Comparison of ENCODE assay signal across 22 cellular contexts in the genomic region with DNA sequence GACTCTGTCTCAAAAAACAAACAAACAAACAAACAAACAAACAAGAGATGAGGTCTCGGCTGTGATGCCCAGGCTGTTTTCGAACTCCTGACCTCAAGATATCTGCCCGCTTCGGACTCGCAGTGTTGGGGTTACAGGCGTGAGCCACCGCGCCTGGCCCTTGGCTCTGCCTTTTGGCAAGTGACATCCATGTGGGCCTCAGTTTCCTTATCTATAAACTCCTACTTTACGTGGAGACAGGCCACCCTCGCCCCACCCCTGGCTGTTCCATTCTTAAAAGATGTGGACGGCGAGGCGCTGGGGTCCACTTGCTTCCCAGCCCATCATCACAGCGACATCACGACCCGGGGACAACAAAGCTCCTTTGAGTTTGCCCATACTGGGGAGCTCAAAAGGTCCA. TPM values are rescaled to one million over a fixed set of nuclear protein-coding genes. Genes with fewer than 3 reads are reported as not detected.
DNase-seq lines count a peak whose midpoint lies in the region; ATAC-seq and TF ChIP-seq lines count a peak whose summit lies in the region.
"Had no signal": no experiment of that assay in that cellular context is flagged by ENCODE, and none has a peak within 500 bp of the region (broad histone marks: within the 10 kb centered on the region; RNA-seq: fewer than 3 reads in every experiment).

No MANE protein-coding gene starts in this region.

- H2AFZ ChIP-seq in Karpas-422 (ENCODE audit: low read length) = no peak overlapping the region

- peaks cover 26% of the 10 kb centered on the region for H3K79me2 ChIP-seq in Karpas-422 (ENCODE audit: low read length)

- no peaks in the 10 kb centered on the region for H4K20me1 ChIP-seq in Karpas-422 (ENCODE audit: insufficient read depth, low read depth, low read length)

- H3K27ac ChIP-seq in heart right ventricle = peak overlapping the region in 1 of 10 donors; percentile 20
- no peak overlapping the region for H3K27ac ChIP-seq in psoas muscle
- no peak overlapping the region for H3K27ac ChIP-seq in Karpas-422 (ENCODE audit: low read length)
- H3K27ac ChIP-seq: foreskin keratinocyte had no signal

- H3K36me3 ChIP-seq in heart right ventricle (peaks cover 0 to 5% (median 0%) of the 10 kb centered on the region in 9 donors), psoas muscle (ENCODE audit: insufficient read depth in 1 of 2, low read depth in 1 of 2) (no peaks in the 10 kb centered on the region), Karpas-422 (ENCODE audit: insufficient read depth, low read length) (peaks cover 2% of the 10 kb centered on the region; the same call in 1 of the 2 replicates)

- no peaks in the 10 kb centered on the region for H3K9me2 ChIP-seq in Karpas-422 (replicated peaks; ENCODE audit: insufficient read depth, low read length)

- H3K4me2 ChIP-seq in Karpas-422 (ENCODE audit: low read depth, low read length, poor library complexity, severe bottlenecking) = no peak overlapping the region

- 77 to 86% methylated on average over 16 of the region's 16 CpGs for WGBS in heart right ventricle, 2 donors
- 82 to 86% (median 85%) methylated on average over 16 of the region's 16 CpGs for WGBS in psoas muscle, 3 donors

- ATAC-seq in heart right ventricle (no peak), Right ventricle myocardium superior (ENCODE audit: poor library complexity) (no peak), psoas muscle (no peak), HG03520 (IDR thresholded peaks at IDR 0.05; ENCODE audit: unreplicated experiment) (no peak)
- ATAC-seq: activated CD8-positive, alpha-beta T cell treated with anti-CD3 and anti-CD28 coated beads for 36 hours; foreskin keratinocyte; natural killer cell treated with Interleukin-12 subunit alpha and Interleukin-12 subunit beta and Interleukin-15 and Interleukin-18, amount 100 ng/mL, for 72 hours had no signal

- DNase-seq in heart right ventricle (no peak), Right ventricle myocardium superior (no peak), fibroblast of mammary gland (ENCODE audit: low read depth) (no peak), psoas muscle (no peak), NCI-H187 treated with DMSO at 0.1 percent for 48 hours (lab: John Stamatoyannopoulos, UW) (no peak), Karpas-422 (no peak), germinal center (ENCODE audit: low spot score) (no peak)
- DNase-seq: activated B cell treated with CpG ODN at 0.5 μM for 24 hours; activated CD8-positive, alpha-beta T cell treated with anti-CD3 and anti-CD28 coated beads for 36 hours; DMS153; Kasumi-1; kidney glomerular epithelial cell; mesendoderm; NCI-H1092; NCI-H2081; stimulated activated CD4-positive, alpha-beta T cell treated with anti-CD3 and anti-CD28 coated beads, Interleukin-4, amount 100 ng/mL, for 4 hours; T1000 had no signal

- peak overlapping the region in 9 of 10 donors; percentile 16 to 43 (median 33) for H3K4me3 ChIP-seq in heart right ventricle
- peak overlapping the region; percentile 12 for H3K4me3 ChIP-seq in fibroblast of mammary gland (ENCODE audit: control insufficient read depth, low read depth, low read length)
- H3K4me3 ChIP-seq in psoas muscle = peak overlapping the region; percentile 57
- no peak overlapping the region for H3K4me3 ChIP-seq in Karpas-422 (ENCODE audit: low read length)

- intact Hi-C loops in heart right ventricle (cut with DNase I) (no loop called here), Right ventricle myocardium superior (cut with DNase I) (no loop called here), psoas muscle (cut with DNase I) (no loop called here)

- no peaks in the 10 kb centered on the region for H3K27me3 ChIP-seq in heart right ventricle
- H3K27me3 ChIP-seq in psoas muscle (ENCODE audit: insufficient read depth in 3 of 3, low read length in 2 of 3) = no peaks in the 10 kb centered on the region
- no peaks in the 10 kb centered on the region for H3K27me3 ChIP-seq in Karpas-422 (ENCODE audit: low read length)
- H3K27me3 ChIP-seq: foreskin keratinocyte had no signal

- TF ChIP-seq CTCF in heart right ventricle (IDR thresholded peaks at IDR 0.05) = no peak
- TF ChIP-seq CTCF in fibroblast of mammary gland (conservative IDR thresholded peaks at IDR 0.05; ENCODE audit: control insufficient read depth, insufficient read depth, low read depth, low read length) = no peak
- no peak for TF ChIP-seq CTCF in psoas muscle (IDR thresholded peaks at IDR 0.05)

- H3K9me3 ChIP-seq in heart right ventricle (peaks cover 0 to 12% (median 0%) of the 10 kb centered on the region in 11 donors), psoas muscle (no peaks in the 10 kb centered on the region), Karpas-422 (ENCODE audit: low read length) (no peaks in the 10 kb centered on the region)

- no peak overlapping the region for H3K9ac ChIP-seq in Karpas-422 (ENCODE audit: low read length)

- H3K4me1 ChIP-seq in heart right ventricle (peaks cover 5 to 36% (median 27%) of the 10 kb centered on the region in 9 donors), psoas muscle (peaks cover 16% of the 10 kb centered on the region), Karpas-422 (ENCODE audit: low read length) (peaks cover 19% of the 10 kb centered on the region)

RNA-seq across cellular contexts. Expression of a gene that starts 1.7 kb away (rescaled TPM):
- total RNA-seq in heart right ventricle = 1 to 10 TPM in 1 of 10 donors, under 1 TPM in 8, not detected in 1; 0.23 to 1.2 (median 0.45) TPM
- polyA plus RNA-seq in heart right ventricle = under 1 TPM; 0.29 to 0.49 TPM
- total RNA-seq in Right ventricle myocardium superior = 0.67 TPM
- 1 to 10 TPM in 1 of 4 donors, under 1 TPM in 2, not detected in 1; 0.50 to 1.9 (median 0.62) TPM for total RNA-seq in psoas muscle
- polyA plus RNA-seq in psoas muscle = 1 to 10 TPM in 2 of 3 donors, under 1 TPM in 1; 0.37 to 3.2 (median 1.4) TPM
- total RNA-seq in Karpas-422 (2014; rRNA removed; shearing (Covaris generic); ENCODE audit: low replicate concordance) = 5.0 and 10.8 TPM in 2 replicates

RNA-seq across cellular contexts. Expression of a gene that starts 2.4 kb away (rescaled TPM):
- 1,000 to 10,000 TPM in 9 of 10 donors, 100 to 1,000 TPM in 1; 856 to 1,274 (median 1,129) TPM for total RNA-seq in heart right ventricle
- polyA plus RNA-seq in heart right ventricle = 1,000 to 10,000 TPM; 1,172 to 1,278 TPM
- total RNA-seq in Right ventricle myocardium superior = 1,367 TPM
- 100 to 1,000 TPM; 438 to 648 (median 574) TPM for total RNA-seq in psoas muscle
- polyA plus RNA-seq in psoas muscle = 100 to 1,000 TPM; 274 to 597 (median 487) TPM
- 255 and 557 TPM in 2 replicates for total RNA-seq in Karpas-422 (2014; rRNA removed; shearing (Covaris generic); ENCODE audit: low replicate concordance)

RNA-seq across cellular contexts. Expression of a gene that starts 15.0 kb away (rescaled TPM):
- 1 to 10 TPM; 2.1 to 4.1 (median 2.4) TPM for total RNA-seq in heart right ventricle
- 10 to 100 TPM in 1 of 2 donors, 1 to 10 TPM in 1; 4.0 to 13.1 TPM for polyA plus RNA-seq in heart right ventricle
- total RNA-seq in Right ventricle myocardium superior = 5.8 TPM
- 1 to 10 TPM; 1.1 to 2.4 (median 1.3) TPM for total RNA-seq in psoas muscle
- 1 to 10 TPM in 2 of 3 donors, under 1 TPM in 1; 1.00 to 2.9 (median 1.4) TPM for polyA plus RNA-seq in psoas muscle
- total RNA-seq in Karpas-422 (2014; rRNA removed; shearing (Covaris generic); ENCODE audit: low replicate concordance) = 7.9 and 11.4 TPM in 2 replicates
- polyA plus RNA-seq: CD14-positive monocyte had no signal

RNA-seq across cellular contexts. Expression of a gene that starts 24.4 kb away (rescaled TPM):
- total RNA-seq in heart right ventricle (under 1 TPM in 8 of 10 donors, not detected in 2; 0.09 to 0.61 (median 0.23) TPM), Right ventricle myocardium superior (0.40 TPM), psoas muscle (not detected)
- polyA plus RNA-seq in heart right ventricle (under 1 TPM; 0.07 to 0.23 TPM), psoas muscle (under 1 TPM in 1 of 3 donors, not detected in 2; 0.03 TPM)
- total RNA-seq in Karpas-422 (2014; rRNA removed; shearing (Covaris generic); ENCODE audit: low replicate concordance) = 0.15 and 0.87 TPM in 2 replicates
- total RNA-seq: pulmonary artery endothelial cell had no signal
- polyA plus RNA-seq: CD14-positive monocyte had no signal
